13 cellular contexts compared by ENCODE assay signal in the genomic region with DNA sequence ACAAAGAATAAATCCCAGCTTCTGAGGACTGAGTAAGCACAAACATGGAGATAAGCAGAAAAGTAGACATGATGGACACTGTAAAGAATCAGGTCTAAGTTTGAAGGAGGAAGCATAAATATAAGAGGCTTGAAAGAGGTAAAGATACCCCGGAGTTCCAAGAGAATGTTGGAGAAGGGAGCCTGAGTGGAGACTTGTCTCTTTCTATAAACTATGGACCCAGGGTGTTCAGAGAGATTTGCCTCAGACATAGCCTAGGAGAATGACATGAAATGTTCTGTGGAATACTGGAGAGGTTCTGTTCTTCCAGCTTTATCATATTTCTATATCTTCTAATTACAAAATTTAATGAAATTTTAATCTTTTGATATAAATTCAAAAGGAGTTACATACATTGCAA.
DNase-seq lines count a peak whose midpoint lies in the region; ATAC-seq and TF ChIP-seq lines count a peak whose summit lies in the region.
"Had no signal": no experiment of that assay in that cellular context is flagged by ENCODE, and none has a peak within 500 bp of the region (broad histone marks: within the 10 kb centered on the region; RNA-seq: fewer than 3 reads in every experiment).

No MANE protein-coding gene starts in this region.

- H3K36me3 ChIP-seq in HUES48 (ENCODE audit: control insufficient read depth, insufficient read depth, low read length) = no peaks in the 10 kb centered on the region
- H3K36me3 ChIP-seq in OCI-LY1 (ENCODE audit: insufficient read depth, low read length) = no peaks in the 10 kb centered on the region
- H3K36me3 ChIP-seq in iPS-20b (ENCODE audit: insufficient read depth, low read depth, low read length) = no peaks in the 10 kb centered on the region

- no peak for DNase-seq in kidney tubule cell (ENCODE audit: low spot score)
- no peak for DNase-seq in DMS53 treated with DMSO at 0.1 percent for 48 hours (lab: John Stamatoyannopoulos, UW; ENCODE audit: unreplicated experiment)
- DNase-seq: C1 segment of cervical spinal cord; Calu3; CD4-positive, alpha-beta memory T cell; DMS53; DND-41; GM23248; HCEC 1CT had no signal

- H3K79me2 ChIP-seq in OCI-LY1 (ENCODE audit: insufficient read depth, low read length) = no peaks in the 10 kb centered on the region

- H3K9me3 ChIP-seq in HUES48 (ENCODE audit: control insufficient read depth, insufficient read depth, low read length) (no peaks in the 10 kb centered on the region), OCI-LY1 (ENCODE audit: low read length) (no peaks in the 10 kb centered on the region), iPS-20b (ENCODE audit: insufficient read depth, low read depth, low read length) (no peaks in the 10 kb centered on the region)

- H3K4me2 ChIP-seq in OCI-LY1 (ENCODE audit: low read length) = no peak overlapping the region

- H3K27me3 ChIP-seq in HUES48 (ENCODE audit: control insufficient read depth, insufficient read depth, low read length) (no peaks in the 10 kb centered on the region; the same call in none of the 2 replicates), OCI-LY1 (ENCODE audit: insufficient read depth, low read length) (no peaks in the 10 kb centered on the region), iPS-20b (ENCODE audit: insufficient read depth, low read length) (peaks cover 17% of the 10 kb centered on the region; the same call in 1 of the 2 replicates)

- H3K4me3 ChIP-seq in HUES48 (ENCODE audit: low read depth, low read length) (peak overlapping the region; percentile 30; the same call in 1 of the 2 replicates), OCI-LY1 (ENCODE audit: low read depth, low read length, poor library complexity, severe bottlenecking) (no peak overlapping the region), iPS-20b (ENCODE audit: low read length) (peak overlapping the region; percentile 16; the same call in 1 of the 2 replicates)
- H3K4me3 ChIP-seq: GM23248 had no signal

- no peaks in the 10 kb centered on the region for H4K20me1 ChIP-seq in OCI-LY1 (ENCODE audit: insufficient read depth, low read length)

- 0 out of 2 replicates have a peak overlapping the region, but pooled peaks have one; percentile 13 for H2AFZ ChIP-seq in OCI-LY1 (ENCODE audit: low read length)
- H2AFZ ChIP-seq: GM23248 had no signal

- H3K4me1 ChIP-seq in HUES48 (ENCODE audit: control insufficient read depth, insufficient read depth, low read length) (peaks cover 15% of the 10 kb centered on the region), OCI-LY1 (ENCODE audit: insufficient read depth, low read length, severe bottlenecking) (no peaks in the 10 kb centered on the region), iPS-20b (ENCODE audit: insufficient read depth, low read length) (0 out of 2 replicates have a peak, but pooled peaks cover 4% of the 10 kb centered on the region)

- no peak overlapping the region for H3K27ac ChIP-seq in HUES48 (ENCODE audit: low read depth, low read length)
- H3K27ac ChIP-seq in OCI-LY1 (ENCODE audit: low read depth, low read length, poor library complexity, severe bottlenecking) = no peak overlapping the region
- no peak overlapping the region for H3K27ac ChIP-seq in iPS-20b (ENCODE audit: low read length)
- H3K27ac ChIP-seq: GM23248 had no signal

- H3K9ac ChIP-seq in HUES48 (ENCODE audit: low read depth, low read length) (no peak overlapping the region), OCI-LY1 (ENCODE audit: low read length) (no peak overlapping the region), iPS-20b (ENCODE audit: low read depth, low read length) (no peak overlapping the region)
- H3K9ac ChIP-seq: GM23248 had no signal

- no peak for TF ChIP-seq CTCF in OCI-LY1 (IDR thresholded peaks at IDR 0.05; ENCODE audit: low read length)

- no peaks in the 10 kb centered on the region for H3F3A ChIP-seq in OCI-LY1 (ENCODE audit: insufficient read depth, low read length)

- no peaks in the 10 kb centered on the region for H3K9me2 ChIP-seq in OCI-LY1 (ENCODE audit: low read depth, low read length)

- ATAC-seq in HG02973 (IDR thresholded peaks at IDR 0.05; ENCODE audit: unreplicated experiment) = no peak
